ENCODE assay signal across 28 cellular contexts in the genomic region with DNA sequence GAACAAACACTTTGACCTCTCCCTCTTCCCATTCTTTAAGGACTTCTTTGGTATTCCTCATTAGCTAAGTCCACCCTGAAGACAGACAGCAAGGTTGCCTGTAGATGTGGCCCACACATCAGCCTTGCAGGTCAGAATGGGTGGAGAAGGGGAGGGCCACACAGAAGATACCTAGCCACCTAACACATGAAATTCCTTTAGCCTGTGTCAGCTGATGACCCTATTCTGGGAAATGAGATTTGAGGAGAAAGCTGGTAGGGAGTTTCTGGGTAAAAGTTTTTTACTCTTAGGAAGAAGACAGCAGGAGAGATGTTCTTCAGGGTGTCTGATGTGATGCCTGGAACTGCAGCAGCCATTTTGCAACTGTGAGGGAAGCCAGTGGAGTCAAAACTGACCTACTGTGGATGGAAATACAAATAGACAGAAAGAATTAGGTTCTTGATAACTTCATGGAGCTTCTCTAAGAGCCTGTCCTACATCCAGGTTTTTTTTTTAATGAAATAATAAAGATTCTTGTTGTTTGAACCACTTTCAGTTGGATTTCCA.
"Had no signal": no experiment of that assay in that cellular context is flagged by ENCODE, and none has a peak within 500 bp of the region (broad histone marks: within the 10 kb centered on the region; RNA-seq: fewer than 3 reads in every experiment).

No MANE protein-coding gene starts in this region.

- H3K4me3 ChIP-seq: ascending aorta, breast epithelium, coronary artery, dorsolateral prefrontal cortex had no signal

- H3K27me3 Mint-ChIP-seq: activated CD4-positive, alpha-beta memory T cell treated with anti-CD3 and anti-CD28 coated beads for 36 hours; activated CD4-positive, alpha-beta T cell treated with anti-CD3 and anti-CD28 coated beads for 36 hours; activated CD4-positive, alpha-beta T cell treated with anti-CD3 and anti-CD28 coated beads, Interleukin-2, amount 10 ng/mL, durations not matched to agents 24 days and 14 days; activated naive CD8-positive, alpha-beta T cell treated with anti-CD3 and anti-CD28 coated beads, Interleukin-2, amount 10 ng/mL, durations not matched to agents 7 days and 5 days; activated T-cell treated with anti-CD3 and anti-CD28 coated beads, Interleukin-2, amount 50 U/mL, for 24 hours; central memory CD8-positive, alpha-beta T cell; dendritic cell treated with granulocyte-macrophage colony-stimulating factor and Interleukin-4, amounts not matched to agents 40 ng/mL and 50 ng/mL, for 4 days had no signal

- H3K27ac ChIP-seq: ascending aorta, breast epithelium, coronary artery, dorsolateral prefrontal cortex had no signal

- H3K9me3 ChIP-seq: ascending aorta had no signal

- H3K4me3 Mint-ChIP-seq: activated CD4-positive, alpha-beta memory T cell treated with anti-CD3 and anti-CD28 coated beads for 36 hours; activated CD4-positive, alpha-beta T cell treated with anti-CD3 and anti-CD28 coated beads for 36 hours; activated CD4-positive, alpha-beta T cell treated with anti-CD3 and anti-CD28 coated beads, Interleukin-2, amount 10 ng/mL, durations not matched to agents 24 days and 14 days; activated CD8-positive, alpha-beta T cell treated with anti-CD3 and anti-CD28 coated beads, Interleukin-2, amount 10 ng/mL, durations not matched to agents 7 days and 5 days; activated naive CD4-positive, alpha-beta T cell treated with anti-CD3 and anti-CD28 coated beads, Interleukin-2, amount 10 ng/mL, durations not matched to agents 7 days and 5 days; activated naive CD8-positive, alpha-beta T cell treated with anti-CD3 and anti-CD28 coated beads, Interleukin-2, amount 10 ng/mL, durations not matched to agents 7 days and 5 days; activated T-cell treated with anti-CD3 and anti-CD28 coated beads, Interleukin-2, amount 50 U/mL, for 24 hours; activated T-cell treated with anti-CD3 and anti-CD28 coated beads, Interleukin-2, amount 50 U/mL, for 72 hours; brain; central memory CD8-positive, alpha-beta T cell; dendritic cell treated with granulocyte-macrophage colony-stimulating factor and Interleukin-4, amounts not matched to agents 40 ng/mL and 50 ng/mL, for 4 days; effector memory CD8-positive, alpha-beta T cell had no signal

- H3K4me1 Mint-ChIP-seq: activated CD4-positive, alpha-beta T cell treated with anti-CD3 and anti-CD28 coated beads for 36 hours; activated CD4-positive, alpha-beta T cell treated with anti-CD3 and anti-CD28 coated beads, Interleukin-2, amount 10 ng/mL, durations not matched to agents 24 days and 14 days; activated naive CD4-positive, alpha-beta T cell treated with anti-CD3 and anti-CD28 coated beads, Interleukin-2, amount 10 ng/mL, durations not matched to agents 7 days and 5 days; activated naive CD8-positive, alpha-beta T cell treated with anti-CD3 and anti-CD28 coated beads, Interleukin-2, amount 10 ng/mL, durations not matched to agents 7 days and 5 days; central memory CD8-positive, alpha-beta T cell had no signal

- ATAC-seq: activated CD4-positive, alpha-beta T cell treated with anti-CD3 and anti-CD28 coated beads for 36 hours; activated CD8-positive, alpha-beta T cell treated with anti-CD3 and anti-CD28 coated beads, Interleukin-2, amount 10 ng/mL, durations not matched to agents 7 days and 5 days; activated naive CD4-positive, alpha-beta T cell treated with anti-CD3 and anti-CD28 coated beads, Interleukin-2, amount 50 U/mL, for 72 hours; activated T-cell treated with anti-CD3 and anti-CD28 coated beads, Interleukin-2, amount 50 U/mL, for 72 hours; effector memory CD8-positive, alpha-beta T cell; esophagus mucosa had no signal

- H3K4me1 ChIP-seq: ascending aorta, breast epithelium had no signal

- H3K36me3 ChIP-seq: ascending aorta, breast epithelium had no signal

- H3K27me3 ChIP-seq: ascending aorta, breast epithelium, dorsolateral prefrontal cortex had no signal

- H3K27ac Mint-ChIP-seq: activated CD4-positive, alpha-beta memory T cell treated with anti-CD3 and anti-CD28 coated beads for 36 hours; activated CD4-positive, alpha-beta T cell treated with anti-CD3 and anti-CD28 coated beads for 36 hours; activated CD4-positive, alpha-beta T cell treated with anti-CD3 and anti-CD28 coated beads, Interleukin-2, amount 10 ng/mL, durations not matched to agents 24 days and 14 days; activated CD8-positive, alpha-beta T cell treated with anti-CD3 and anti-CD28 coated beads, Interleukin-2, amount 10 ng/mL, durations not matched to agents 7 days and 5 days; activated naive CD4-positive, alpha-beta T cell treated with anti-CD3 and anti-CD28 coated beads, Interleukin-2, amount 10 ng/mL, durations not matched to agents 7 days and 5 days; activated T-cell treated with anti-CD3 and anti-CD28 coated beads, Interleukin-2, amount 50 U/mL, for 24 hours; activated T-cell treated with anti-CD3 and anti-CD28 coated beads, Interleukin-2, amount 50 U/mL, for 72 hours; effector memory CD8-positive, alpha-beta T cell had no signal

- H3K36me3 Mint-ChIP-seq: activated CD4-positive, alpha-beta memory T cell treated with anti-CD3 and anti-CD28 coated beads for 36 hours; activated naive CD4-positive, alpha-beta T cell treated with anti-CD3 and anti-CD28 coated beads, Interleukin-2, amount 10 ng/mL, durations not matched to agents 7 days and 5 days; activated naive CD8-positive, alpha-beta T cell treated with anti-CD3 and anti-CD28 coated beads, Interleukin-2, amount 10 ng/mL, durations not matched to agents 7 days and 5 days had no signal

- DNase-seq: activated CD4-positive, alpha-beta memory T cell treated with anti-CD3 and anti-CD28 coated beads for 36 hours; activated CD4-positive, alpha-beta T cell treated with anti-CD3 and anti-CD28 coated beads for 36 hours; activated CD4-positive, alpha-beta T cell treated with anti-CD3 and anti-CD28 coated beads, Interleukin-2, amount 10 ng/mL, durations not matched to agents 24 days and 14 days; activated CD4-positive, CD25-positive, alpha-beta regulatory T cell; activated CD4-positive, CD25-positive, alpha-beta regulatory T cell treated with anti-CD3 and anti-CD28 coated beads, Interleukin-2, amount 50 U/mL, for 72 hours; activated CD8-positive, alpha-beta memory T cell treated with anti-CD3 and anti-CD28 coated beads, Interleukin-2, amount 50 U/mL, for 48 hours; activated CD8-positive, alpha-beta T cell treated with anti-CD3 and anti-CD28 coated beads, Interleukin-2, amount 10 ng/mL, durations not matched to agents 7 days and 5 days; activated gamma-delta T cell; activated naive CD4-positive, alpha-beta T cell; activated naive CD8-positive, alpha-beta T cell treated with anti-CD3 and anti-CD28 coated beads, Interleukin-2, amount 10 ng/mL, durations not matched to agents 7 days and 5 days; activated T-cell treated with anti-CD3 and anti-CD28 coated beads for 4 hours; activated T-cell treated with anti-CD3 and anti-CD28 coated beads, Interleukin-2, amount 50 U/mL, for 24 hours; activated T-cell treated with anti-CD3 and anti-CD28 coated beads, Interleukin-2, amount 50 U/mL, for 72 hours; dorsolateral prefrontal cortex; effector CD4-positive, alpha-beta T cell; effector memory CD8-positive, alpha-beta T cell; foreskin fibroblast; head of caudate nucleus; T-helper 2 cell had no signal
